30 cellular contexts compared by ENCODE assay signal in the genomic region with DNA sequence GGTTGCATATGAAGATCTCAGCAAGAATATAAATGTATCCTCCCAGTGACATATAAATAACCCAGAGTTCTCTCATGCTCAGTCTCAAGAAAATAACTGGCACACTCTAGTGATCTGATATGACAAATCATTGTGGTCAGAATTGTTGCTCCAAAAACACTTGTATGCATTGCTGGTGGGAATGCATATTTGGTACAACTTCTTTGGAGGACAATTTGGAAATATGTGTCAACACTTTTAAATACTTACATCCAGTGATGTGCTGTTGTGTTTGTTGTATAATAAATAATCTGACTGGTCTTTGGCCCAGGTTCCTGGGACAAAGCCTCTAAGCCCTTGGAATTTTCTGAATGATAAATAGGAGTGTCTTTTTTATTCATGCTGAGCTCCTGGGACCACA.
DNase-seq lines count a peak whose midpoint lies in the region; ATAC-seq, FAIRE-seq and TF ChIP-seq lines count a peak whose summit lies in the region.
"Had no signal": no experiment of that assay in that cellular context is flagged by ENCODE, and none has a peak within 500 bp of the region (broad histone marks: within the 10 kb centered on the region; RNA-seq: fewer than 3 reads in every experiment).

No MANE protein-coding gene starts in this region.

- no peak overlapping the region for H3K4me3 Mint-ChIP-seq in GM23338
- H3K4me3 Mint-ChIP-seq in astrocyte (ENCODE audit: unreplicated experiment): no peak overlapping the region
- H3K4me3 Mint-ChIP-seq: activated T-cell treated with anti-CD3 and anti-CD28 coated beads, Interleukin-2, amount 50 U/mL, for 72 hours had no signal

- no peak overlapping the region for H3K27ac Mint-ChIP-seq in GM23338
- H3K27ac Mint-ChIP-seq in astrocyte (ENCODE audit: unreplicated experiment): no peak overlapping the region
- H3K27ac Mint-ChIP-seq: activated naive CD4-positive, alpha-beta T cell treated with anti-CD3 and anti-CD28 coated beads, Interleukin-2, amount 50 U/mL, for 72 hours; activated T-cell treated with anti-CD3 and anti-CD28 coated beads, Interleukin-2, amount 50 U/mL, for 72 hours had no signal

- H3K36me3 Mint-ChIP-seq in GM23338 (ENCODE audit: low read depth): no peaks in the 10 kb centered on the region
- H3K36me3 Mint-ChIP-seq in astrocyte (ENCODE audit: low read depth, unreplicated experiment): peaks cover 9% of the 10 kb centered on the region

- H2AFZ ChIP-seq in GM23338 (no peak overlapping the region), astrocyte (ENCODE audit: low read depth, low read length) (no peak overlapping the region)
- H2AFZ ChIP-seq: hepatocyte had no signal

- intact Hi-C loops in kidney (cut with DNase I): no loop called here

- H3F3A ChIP-seq in GM23338 (replicated peaks; ENCODE audit: low read depth): no peaks in the 10 kb centered on the region

- peaks cover 3% of the 10 kb centered on the region for H3K9me3 ChIP-seq in astrocyte (ENCODE audit: insufficient read depth, low read depth, low read length)
- H3K9me3 ChIP-seq in kidney (ENCODE audit: control insufficient read depth in 1 of 2, low read length in 2 of 2): peaks cover 0 to 2% of the 10 kb centered on the region in 2 donors
- H3K9me3 ChIP-seq: breast epithelium, HAP-1, lower lobe of right lung, uterus had no signal

- H4K20me1 ChIP-seq in GM23338 (replicated peaks; ENCODE audit: insufficient read depth) (no peaks in the 10 kb centered on the region), astrocyte (ENCODE audit: insufficient read depth, low read length) (no peaks in the 10 kb centered on the region)

- H3K79me2 ChIP-seq in GM23338 (replicated peaks; ENCODE audit: insufficient read depth) (no peaks in the 10 kb centered on the region), astrocyte (ENCODE audit: insufficient read depth, low read length) (no peaks in the 10 kb centered on the region)
- H3K79me2 ChIP-seq: hepatocyte had no signal

- no peak for TF ChIP-seq CTCF in GM23338 (conservative IDR thresholded peaks at IDR 0.05; ENCODE audit: low read depth in 2 of 2)
- TF ChIP-seq CTCF in astrocyte (IDR thresholded peaks at IDR 0.05; ENCODE audit: insufficient read depth, low read depth, low read length): no peak
- TF ChIP-seq CTCF in kidney (IDR thresholded peaks at IDR 0.05; ENCODE audit: borderline replicate concordance, extremely low read depth, insufficient read depth): no peak

- H3K4me1 ChIP-seq in GM23338 (ENCODE audit: insufficient read depth) (peaks cover 18% of the 10 kb centered on the region), astrocyte (ENCODE audit: insufficient read depth, low read length) (no peaks in the 10 kb centered on the region), kidney (ENCODE audit: control insufficient read depth in 1 of 2, insufficient read depth in 1 of 2, low read depth in 1 of 2, low read length in 2 of 2) (no peaks in the 10 kb centered on the region)
- H3K4me1 ChIP-seq: breast epithelium, foreskin keratinocyte, uterus had no signal

- peak; percentile 31 for DNase-seq in AG08395 (ENCODE audit: low spot score)
- DNase-seq in GM23338 (ENCODE audit: low spot score): no peak
- DNase-seq in astrocyte (ENCODE audit: low read depth): peak; percentile 64
- peak; percentile 20 for DNase-seq in iris pigment epithelial cell (ENCODE audit: low read depth)
- no peak for DNase-seq in GM19239 (ENCODE audit: insufficient read length, low spot score)
- no peak for DNase-seq in kidney
- DNase-seq in NCI-H345 (lab: John Stamatoyannopoulos, UW): no peak
- DNase-seq in dedifferentiated amniotic fluid mesenchymal stem cell (ENCODE audit: extremely low spot score): no peak
- DNase-seq: ACHN; activated CD8-positive, alpha-beta memory T cell treated with anti-CD3 and anti-CD28 coated beads for 24 hours; activated T-cell treated with anti-CD3 and anti-CD28 coated beads, Interleukin-2, amount 50 U/mL, for 72 hours; cortex of kidney; DMS153; foreskin keratinocyte; lower lobe of right lung; NCI-H2107; NCI-H524 treated with DMSO at 0.1 percent for 48 hours; occipital lobe; stimulated activated CD8-positive, alpha-beta memory T cell treated with anti-CD3 and anti-CD28 coated beads, Interleukin-4, amount 100 ng/mL, for 48 hours; uterus had no signal

- H3K36me3 ChIP-seq in GM23338 (ENCODE audit: insufficient read depth) (no peaks in the 10 kb centered on the region), astrocyte (ENCODE audit: insufficient read depth, low read length) (no peaks in the 10 kb centered on the region), kidney (ENCODE audit: control insufficient read depth in 1 of 2, insufficient read depth in 2 of 2, low read length in 2 of 2) (no peaks in the 10 kb centered on the region)
- H3K36me3 ChIP-seq: breast epithelium, HAP-1, lower lobe of right lung, uterus had no signal

- peaks cover 33% of the 10 kb centered on the region for H3K4me1 Mint-ChIP-seq in GM23338
- H3K4me1 Mint-ChIP-seq in astrocyte (ENCODE audit: low read depth, unreplicated experiment): peaks cover 3% of the 10 kb centered on the region

- H3K27me3 ChIP-seq in GM23338 (ENCODE audit: insufficient read depth): no peaks in the 10 kb centered on the region
- peaks cover 58% of the 10 kb centered on the region for H3K27me3 ChIP-seq in astrocyte (ENCODE audit: insufficient read depth, low read length)
- H3K27me3 ChIP-seq: breast epithelium, hepatocyte, uterus had no signal

- no peak overlapping the region for H3K27ac ChIP-seq in GM23338 (ENCODE audit: low read depth)
- no peak overlapping the region for H3K27ac ChIP-seq in astrocyte (ENCODE audit: low read depth, low read length)
- no peak overlapping the region for H3K27ac ChIP-seq in kidney (ENCODE audit: low read depth in 2 of 2, low read length in 2 of 2)
- H3K27ac ChIP-seq: breast epithelium, C4-2B, foreskin keratinocyte, hepatocyte, KMS-11, lower lobe of right lung, uterus had no signal

- peak overlapping the region; percentile 48; the same call in 1 of the 2 replicates for H3K4me2 ChIP-seq in GM23338
- H3K4me2 ChIP-seq in astrocyte (ENCODE audit: low read length): no peak overlapping the region
- H3K4me2 ChIP-seq: hepatocyte, KMS-11 had no signal

- H3K9me3 Mint-ChIP-seq in GM23338 (no peaks in the 10 kb centered on the region), astrocyte (ENCODE audit: unreplicated experiment) (peaks cover 3% of the 10 kb centered on the region)
- H3K9me3 Mint-ChIP-seq: activated naive CD4-positive, alpha-beta T cell treated with anti-CD3 and anti-CD28 coated beads, Interleukin-2, amount 50 U/mL, for 72 hours had no signal

- H3K9me2 ChIP-seq in GM23338 (ENCODE audit: insufficient read depth): no peaks in the 10 kb centered on the region

- H3K27me3 Mint-ChIP-seq in GM23338 (ENCODE audit: insufficient read depth, low read depth, poor library complexity): no peaks in the 10 kb centered on the region
- H3K27me3 Mint-ChIP-seq in astrocyte (ENCODE audit: low read depth, unreplicated experiment): peaks cover 35% of the 10 kb centered on the region

- FAIRE-seq in astrocyte (lab: Jason Lieb, UNC): peak; percentile 86
- FAIRE-seq in GM19239 (lab: Jason Lieb, UNC): no peak
- FAIRE-seq in kidney (lab: Jason Lieb, UNC): no peak
- FAIRE-seq: endometrium, GM12891, HTR-8/SVneo had no signal

- no peak for ATAC-seq in GM23338
- ATAC-seq: activated CD4-positive, CD25-positive, alpha-beta regulatory T cell treated with anti-CD3 and anti-CD28 coated beads, Interleukin-2, amount 50 U/mL, for 24 hours; activated naive CD4-positive, alpha-beta T cell treated with anti-CD3 and anti-CD28 coated beads, Interleukin-2, amount 50 U/mL, for 72 hours; activated T-cell treated with anti-CD3 and anti-CD28 coated beads, Interleukin-2, amount 50 U/mL, for 72 hours; foreskin keratinocyte; lower lobe of right lung had no signal

- H3K9ac ChIP-seq in astrocyte (ENCODE audit: low read length) (no peak overlapping the region), kidney (ENCODE audit: low read length in 2 of 2) (no peak overlapping the region)
- H3K9ac ChIP-seq: KMS-11 had no signal

- no peak overlapping the region for H3K4me3 ChIP-seq in GM23338
- H3K4me3 ChIP-seq in astrocyte (ENCODE audit: insufficient read depth, low read depth, low read length): no peak overlapping the region
- H3K4me3 ChIP-seq in kidney (ENCODE audit: low read length in 2 of 2): no peak overlapping the region
- H3K4me3 ChIP-seq: breast epithelium, HAP-1, hepatocyte, lower lobe of right lung, uterus had no signal

Comparison
In these comparisons a context has a peak if more than half of its experiments do, and no peak if none do; other contexts are left out.
1. DNase-seq: peak in AG08395 (single experiment), astrocyte (single experiment) and iris pigment epithelial cell (single experiment); none in GM23338 (single experiment), GM19239 (single experiment), kidney (single experiment), NCI-H345 (single experiment) and dedifferentiated amniotic fluid mesenchymal stem cell (single experiment).